ENCODE assay signal across 1 cellular context in genomic region chr2:96321230-96322103, GRCh38.
TF ChIP-seq lines count a peak whose summit lies in the region.

No MANE protein-coding gene starts in this region.

TF ChIP-seq in IMR-90, 13 proteins besides CTCF, POLR2A, EP300 and RAD21 (continued from another document):
- no peak for TF ChIP-seq RFX5 (IDR thresholded peaks at IDR 0.05; ENCODE audit: low read depth, low read length)
- TF ChIP-seq NFE2L2 (IDR thresholded peaks at IDR 0.05; ENCODE audit: low read depth, low read length), result no peak
- TF ChIP-seq MAFK (IDR thresholded peaks at IDR 0.05; ENCODE audit: low read depth, low read length), result no peak
- no peak for TF ChIP-seq BHLHE40 (IDR thresholded peaks at IDR 0.05; ENCODE audit: low read depth, low read length)
